ENCODE assay signal across 1 cellular context in the genomic region with DNA sequence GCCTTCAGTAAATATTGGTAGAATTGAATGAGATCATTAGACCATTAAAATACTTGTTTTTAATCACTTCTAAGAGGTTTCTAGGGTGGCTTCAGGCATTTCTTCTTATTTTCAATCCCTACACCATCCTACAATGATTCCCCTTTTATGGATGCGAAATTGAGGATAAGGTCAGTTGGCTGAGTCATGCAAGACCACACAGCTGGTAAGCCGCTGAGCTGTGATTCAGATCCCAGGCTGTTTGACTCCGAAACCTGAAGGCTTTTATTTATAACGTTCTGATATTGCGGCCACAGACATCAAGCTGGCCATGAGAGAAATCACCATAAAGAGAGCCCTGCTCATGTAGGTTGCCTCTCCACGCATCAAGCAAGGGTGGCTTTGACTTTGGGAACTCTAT.
TF ChIP-seq lines count a peak whose summit lies in the region.

No MANE protein-coding gene starts in this region.

TF ChIP-seq in IMR-90, 13 proteins besides CTCF, POLR2A, EP300 and RAD21 (continued from another document):
- no peak for TF ChIP-seq USF2 (IDR thresholded peaks at IDR 0.05; ENCODE audit: low read depth, low read length)
- no peak for TF ChIP-seq MAZ (IDR thresholded peaks at IDR 0.05; ENCODE audit: borderline replicate concordance, low read depth, low read length)
- TF ChIP-seq FOS (IDR thresholded peaks at IDR 0.05; ENCODE audit: low read depth, low read length) = peak; percentile 88
- TF ChIP-seq BHLHE40 (IDR thresholded peaks at IDR 0.05; ENCODE audit: low read depth, low read length) = 0 out of 2 replicates have a peak, but pooled peaks have one; percentile 12
- peak; percentile 77 for TF ChIP-seq RCOR1 (IDR thresholded peaks at IDR 0.05; ENCODE audit: insufficient replicate concordance, low read length)
- TF ChIP-seq, protein P1, sequence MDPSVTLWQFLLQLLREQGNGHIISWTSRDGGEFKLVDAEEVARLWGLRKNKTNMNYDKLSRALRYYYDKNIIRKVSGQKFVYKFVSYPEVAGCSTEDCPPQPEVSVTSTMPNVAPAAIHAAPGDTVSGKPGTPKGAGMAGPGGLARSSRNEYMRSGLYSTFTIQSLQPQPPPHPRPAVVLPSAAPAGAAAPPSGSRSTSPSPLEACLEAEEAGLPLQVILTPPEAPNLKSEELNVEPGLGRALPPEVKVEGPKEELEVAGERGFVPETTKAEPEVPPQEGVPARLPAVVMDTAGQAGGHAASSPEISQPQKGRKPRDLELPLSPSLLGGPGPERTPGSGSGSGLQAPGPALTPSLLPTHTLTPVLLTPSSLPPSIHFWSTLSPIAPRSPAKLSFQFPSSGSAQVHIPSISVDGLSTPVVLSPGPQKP (IDR thresholded peaks at IDR 0.05; ENCODE audit: borderline replicate concordance, low read depth, low read length) = no peak
- peak; percentile 76; the same call in 1 of the 2 replicates for TF ChIP-seq NFE2L2 (IDR thresholded peaks at IDR 0.05; ENCODE audit: low read depth, low read length)
- TF ChIP-seq MAFK (IDR thresholded peaks at IDR 0.05; ENCODE audit: low read depth, low read length) = 0 out of 2 replicates have a peak, but pooled peaks have one; percentile 22
- TF ChIP-seq CEBPB (IDR thresholded peaks at IDR 0.05; ENCODE audit: low read depth, low read length) = peak; percentile 24; the same call in 1 of the 2 replicates
- no peak for TF ChIP-seq CHD1 (IDR thresholded peaks at IDR 0.05; ENCODE audit: low read depth, low read length)
- no peak for TF ChIP-seq RFX5 (IDR thresholded peaks at IDR 0.05; ENCODE audit: low read depth, low read length)
